ENCODE assay signal across 27 cellular contexts in the genomic region with DNA sequence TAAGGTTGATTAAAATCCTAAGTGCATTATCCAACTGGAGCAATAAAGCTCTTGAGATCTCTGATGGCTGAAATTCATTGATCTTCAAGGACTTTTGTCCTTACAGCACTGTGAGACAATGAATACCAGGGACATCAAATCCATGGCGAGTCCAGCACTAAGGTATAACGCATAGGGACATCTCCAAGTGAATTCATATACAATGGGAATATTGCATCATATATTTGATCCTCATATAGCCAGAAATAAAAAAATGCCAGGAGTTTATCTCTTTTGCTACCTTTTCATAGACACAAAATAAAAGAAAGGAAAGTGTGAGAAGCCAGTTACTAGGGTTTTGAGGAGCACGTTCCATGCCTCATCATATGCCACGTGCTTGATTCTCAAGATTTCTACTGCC.
"Had no signal": no experiment of that assay in that cellular context is flagged by ENCODE, and none has a peak within 500 bp of the region (broad histone marks: within the 10 kb centered on the region; RNA-seq: fewer than 3 reads in every experiment).

No MANE protein-coding gene starts in this region.

- H3K36me3 ChIP-seq: stomach, suprapubic skin, thoracic aorta, thyroid gland, tibial artery, tibial nerve, transverse colon, upper lobe of left lung, upper lobe of right lung, uterus, vagina had no signal

- ATAC-seq: stimulated activated effector memory CD8-positive, alpha-beta T cell treated with anti-CD3 and anti-CD28 coated beads, Interleukin-12 subunit alpha, Interleukin-12 subunit beta, amount 100 ng/mL, for 72 hours; stimulated activated memory B cell treated with anti-CD40 and anti-IgM and Interleukin-4, amounts not matched to agents 10 μg/mL and 1 μg/mL and 100 μg/mL, for 72 hours; stimulated activated naive B cell treated with anti-CD40 and anti-IgM and Interleukin-4, amounts not matched to agents 10 μg/mL and 1 μg/mL and 100 μg/mL, for 72 hours; stimulated activated naive CD8-positive, alpha-beta T cell treated with anti-CD3 and anti-CD28 coated beads, Interleukin-15, amount 100 ng/mL, for 72 hours; stimulated activated naive CD8-positive, alpha-beta T cell treated with anti-CD3 and anti-CD28 coated beads, Interleukin-15, Interleukin-2, amounts not matched to agents 100 U/mL and 50 U/mL, for 24 hours; upper lobe of right lung had no signal

- FAIRE-seq: urothelium cell line had no signal

- DNase-seq: stimulated activated CD4-positive, alpha-beta T cell treated with anti-CD3 and anti-CD28 coated beads, Interleukin-2, amount 100 ng/mL, for 48 hours; stimulated activated CD4-positive, alpha-beta T cell treated with anti-CD3 and anti-CD28 coated beads, Interleukin-4, amount 100 ng/mL, for 1 hour; stimulated activated CD4-positive, alpha-beta T cell treated with anti-CD3 and anti-CD28 coated beads, Interleukin-4, amount 100 ng/mL, for 24 hours; stimulated activated CD4-positive, alpha-beta T cell treated with anti-CD3 and anti-CD28 coated beads, Interleukin-4, amount 100 ng/mL, for 4 hours; stimulated activated CD8-positive, alpha-beta memory T cell treated with anti-CD3 and anti-CD28 coated beads, Interleukin-4, amount 100 ng/mL, for 48 hours; stimulated activated naive B cell treated with anti-CD40 and anti-IgM and Interleukin-4, amounts not matched to agents 10 μg/mL and 1 μg/mL and 100 μg/mL, for 72 hours; stimulated activated naive CD4-positive, alpha-beta T cell; stimulated activated naive CD4-positive, alpha-beta T cell treated with Interleukin-2 at 50 U/mL for 16 hours; stimulated activated naive CD8-positive, alpha-beta T cell treated with anti-CD3 and anti-CD28 coated beads, Interleukin-15, amount 100 ng/mL, for 72 hours; stimulated activated naive CD8-positive, alpha-beta T cell treated with anti-CD3 and anti-CD28 coated beads, Interleukin-15, Interleukin-2, amounts not matched to agents 100 U/mL and 50 U/mL, for 24 hours; stomach; substantia nigra; testis; thyroid gland; tibial artery; transverse colon; trophoblast cell; upper lobe of left lung; upper lobe of right lung; uterus had no signal

- H3K27me3 ChIP-seq: suprapubic skin, testis, thyroid gland, tibial artery, tibial nerve, transverse colon, upper lobe of left lung, upper lobe of right lung, uterus, vagina had no signal

- H3K4me1 ChIP-seq: stomach, suprapubic skin, testis, thyroid gland, tibial artery, tibial nerve, transverse colon, upper lobe of left lung, upper lobe of right lung, uterus, vagina had no signal

- H3K27ac ChIP-seq: stomach, suprapubic skin, testis, thoracic aorta, thyroid gland, tibial artery, tibial nerve, transverse colon, upper lobe of left lung, upper lobe of right lung, uterus, vagina had no signal

- H3K9me3 ChIP-seq: stomach, suprapubic skin, testis, thoracic aorta, thyroid gland, tibial artery, tibial nerve, transverse colon, upper lobe of left lung, upper lobe of right lung, uterus, vagina had no signal

- H3K4me3 ChIP-seq: stomach, suprapubic skin, testis, thoracic aorta, thyroid gland, tibial artery, tibial nerve, transverse colon, upper lobe of left lung, upper lobe of right lung, uterus, vagina had no signal
